Comparison of ENCODE assay signal across 16 cellular contexts in the genomic region with DNA sequence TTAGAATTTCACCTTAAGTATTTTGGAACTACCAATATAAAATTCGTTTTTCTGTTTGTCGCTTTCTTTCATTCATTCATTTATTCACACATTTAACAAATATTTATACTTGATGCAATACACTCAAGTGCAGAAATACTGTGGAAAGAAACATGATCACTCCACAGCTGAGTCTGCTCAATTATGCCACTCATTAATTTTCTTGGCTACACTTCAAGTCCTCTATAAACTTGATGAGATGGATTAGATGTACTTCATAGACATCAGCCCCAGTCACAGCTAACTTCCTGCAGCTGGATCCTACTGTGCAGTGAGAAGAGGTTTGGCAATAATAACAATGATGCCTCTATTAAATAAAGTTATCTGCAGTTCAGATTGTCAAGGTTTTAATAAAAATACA.
DNase-seq lines count a peak whose midpoint lies in the region; ATAC-seq, FAIRE-seq and TF ChIP-seq lines count a peak whose summit lies in the region.
"Had no signal": no experiment of that assay in that cellular context is flagged by ENCODE, and none has a peak within 500 bp of the region (broad histone marks: within the 10 kb centered on the region; RNA-seq: fewer than 3 reads in every experiment).

No MANE protein-coding gene starts in this region.

- ATAC-seq in activated naive CD4-positive, alpha-beta T cell treated with anti-CD3 and anti-CD28 coated beads, Interleukin-2, amount 50 U/mL, for 72 hours, result no peak

- H3K9me3 ChIP-seq in right atrium auricular region, result no peaks in the 10 kb centered on the region
- H3K9me3 ChIP-seq: prostate gland had no signal

- DNase-seq in HFFc6 (peak; percentile 31), NCI-H2196 treated with DMSO at 0.1 percent for 48 hours (lab: John Stamatoyannopoulos, UW; ENCODE audit: unreplicated experiment) (peak; percentile 23), fibroblast of peridontal ligament (ENCODE audit: extremely low read depth) (peak; percentile 45), frontal cortex (ENCODE audit: low spot score in 2 of 2) (no peak), SHP77 treated with DMSO at 0.1 percent for 48 hours (lab: John Stamatoyannopoulos, UW) (no peak), right atrium auricular region (ENCODE audit: low spot score) (no peak)
- DNase-seq in activated naive CD4-positive, alpha-beta T cell treated with anti-CD3 and anti-CD28 coated beads, Interleukin-2, amount 50 U/mL, for 72 hours (ENCODE audit: low spot score in 2 of 2), result no peak
- DNase-seq: activated naive CD4-positive, alpha-beta T cell treated with Interleukin-2 at 50 U/mL for 16 hours; central memory CD4-positive, alpha-beta T cell; midbrain; NCI-H187; RPMI8226 had no signal

- H3K27ac ChIP-seq in ACC112 (ENCODE audit: low read depth, low read length) (0 out of 2 replicates have a peak overlapping the region, but pooled peaks have one; percentile 21), right atrium auricular region (no peak overlapping the region)
- H3K27ac ChIP-seq: prostate gland had no signal

- TF ChIP-seq CTCF in HFFc6 (IDR thresholded peaks at IDR 0.05), result no peak
- TF ChIP-seq CTCF in right atrium auricular region (IDR thresholded peaks at IDR 0.05), result no peak

- peaks cover 76% of the 10 kb centered on the region for H3K4me1 Mint-ChIP-seq in HFFc6 (ENCODE audit: low read depth)

- H3K4me3 ChIP-seq in ACC112 (ENCODE audit: low read depth, low read length), result no peak overlapping the region
- no peak overlapping the region for H3K4me3 ChIP-seq in right atrium auricular region
- H3K4me3 ChIP-seq: prostate gland had no signal

- peaks cover 67% of the 10 kb centered on the region for H3K36me3 Mint-ChIP-seq in HFFc6 (ENCODE audit: low read depth)
- H3K36me3 Mint-ChIP-seq in activated naive CD4-positive, alpha-beta T cell treated with anti-CD3 and anti-CD28 coated beads, Interleukin-2, amount 50 U/mL, for 72 hours, result no peaks in the 10 kb centered on the region

- FAIRE-seq in frontal cortex (lab: Jason Lieb, UNC), result no peak
- FAIRE-seq: H1, TTC549 had no signal

- peak overlapping the region; percentile 62 for H3K27ac Mint-ChIP-seq in HFFc6
- no peak overlapping the region for H3K27ac Mint-ChIP-seq in activated naive CD4-positive, alpha-beta T cell treated with anti-CD3 and anti-CD28 coated beads, Interleukin-2, amount 50 U/mL, for 72 hours

- no peaks in the 10 kb centered on the region for H3K79me2 ChIP-seq in ACC112 (ENCODE audit: control insufficient read depth, insufficient read depth, low read length, unreplicated experiment)

- no peak overlapping the region for H2AFZ ChIP-seq in ACC112 (ENCODE audit: low read length, unreplicated experiment)

- H3K36me3 ChIP-seq in ACC112 (ENCODE audit: insufficient read depth, low read length) (peaks cover 30% of the 10 kb centered on the region), right atrium auricular region (no peaks in the 10 kb centered on the region)
- H3K36me3 ChIP-seq: prostate gland had no signal

- H3K4me1 ChIP-seq in ACC112 (ENCODE audit: control insufficient read depth, insufficient read depth, low read length, unreplicated experiment) (peaks cover 33% of the 10 kb centered on the region), right atrium auricular region (peaks cover 0 to 17% of the 10 kb centered on the region in 2 donors)
- H3K4me1 ChIP-seq: prostate gland had no signal

- H3K27me3 ChIP-seq in ACC112 (ENCODE audit: insufficient read depth, low read length), result no peaks in the 10 kb centered on the region
- no peaks in the 10 kb centered on the region for H3K27me3 ChIP-seq in right atrium auricular region

- peak overlapping the region; percentile 49 for H3K4me3 Mint-ChIP-seq in HFFc6

- peaks cover 1% of the 10 kb centered on the region; the same call in 1 of the 2 replicates for H3K9me3 Mint-ChIP-seq in HFFc6
- peaks cover 0 to 4% of the 10 kb centered on the region in 2 donors for H3K9me3 Mint-ChIP-seq in activated naive CD4-positive, alpha-beta T cell treated with anti-CD3 and anti-CD28 coated beads, Interleukin-2, amount 50 U/mL, for 72 hours

- no peaks in the 10 kb centered on the region for H3K27me3 Mint-ChIP-seq in HFFc6 (ENCODE audit: insufficient read depth)

Comparison
In these comparisons a context has a peak if more than half of its experiments do, and no peak if none do; other contexts are left out.
1. DNase-seq: peak in HFFc6 (single experiment), NCI-H2196 treated with DMSO at 0.1 percent for 48 hours (single experiment) and fibroblast of peridontal ligament (single experiment); none in frontal cortex (0 of 2), SHP77 treated with DMSO at 0.1 percent for 48 hours (single experiment), activated naive CD4-positive, alpha-beta T cell treated with anti-CD3 and anti-CD28 coated beads, Interleukin-2, amount 50 U/mL, for 72 hours (0 of 2) and right atrium auricular region (single experiment).